ENCODE assay signal across 11 cellular contexts in genomic region chr22:37433786-37434185, GRCh38. TPM values are rescaled to one million over a fixed set of nuclear protein-coding genes. Genes with fewer than 3 reads are reported as not detected.
"Had no signal": no experiment of that assay in that cellular context is flagged by ENCODE, and none has a peak within 500 bp of the region (broad histone marks: within the 10 kb centered on the region; RNA-seq: fewer than 3 reads in every experiment).

No MANE protein-coding gene starts in this region.

- H3K9me3 ChIP-seq: esophagus squamous epithelium, sigmoid colon, upper lobe of left lung had no signal

- H3K4me1 ChIP-seq: esophagus squamous epithelium, heart right ventricle, sigmoid colon, upper lobe of left lung had no signal

- H3K4me3 ChIP-seq: dorsolateral prefrontal cortex, esophagus squamous epithelium, heart right ventricle, sigmoid colon, upper lobe of left lung had no signal

- H3K27ac ChIP-seq: dorsolateral prefrontal cortex, esophagus squamous epithelium, heart right ventricle, sigmoid colon, upper lobe of left lung had no signal

- H3K36me3 ChIP-seq: esophagus squamous epithelium, heart right ventricle, sigmoid colon, upper lobe of left lung had no signal

- DNase-seq: activated CD4-positive, alpha-beta memory T cell treated with anti-CD3 and anti-CD28 coated beads for 36 hours; activated CD4-positive, alpha-beta T cell treated with anti-CD3 and anti-CD28 coated beads for 1 hour; activated gamma-delta T cell treated with Interleukin-2 at 50 U/mL for 16 hours; activated naive CD8-positive, alpha-beta T cell treated with anti-CD3 and anti-CD28 coated beads for 36 hours; activated T-cell treated with anti-CD3 and anti-CD28 coated beads, Interleukin-2, amount 50 U/mL, for 48 hours; dorsolateral prefrontal cortex; esophagus squamous epithelium; heart right ventricle; sigmoid colon; stimulated activated CD4-positive, alpha-beta T cell treated with anti-CD3 and anti-CD28 coated beads, Interleukin-4, amount 100 ng/mL, for 24 hours had no signal

RNA-seq across cellular contexts. Expression of gene ELFN2, which starts 6.5 kb away (rescaled TPM):
- total RNA-seq: esophagus squamous epithelium had no signal
